In the genomic region with DNA sequence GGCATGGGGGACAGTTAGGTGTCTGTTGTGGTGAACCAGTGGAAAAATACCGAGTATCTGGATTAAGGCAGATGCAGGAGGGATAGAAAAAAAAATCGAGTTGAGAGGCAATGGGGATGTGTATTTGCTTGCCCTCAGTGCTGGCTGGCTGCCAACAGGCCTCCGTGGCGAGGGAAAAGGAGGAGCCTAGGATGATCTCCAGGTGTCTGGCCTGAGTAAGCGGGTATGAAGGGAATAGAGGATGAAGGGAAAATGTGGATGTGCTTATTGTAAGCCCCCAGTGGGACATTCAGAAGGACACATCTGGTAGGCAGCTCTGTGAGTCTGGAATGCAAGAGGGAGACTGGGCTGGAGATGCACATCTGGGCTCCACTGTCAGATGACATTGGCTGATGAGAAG, we compare ENCODE assay signal across 10 cellular contexts. TPM values are rescaled to one million over a fixed set of nuclear protein-coding genes. Genes with fewer than 3 reads are reported as not detected.
A peak's percentile ranks its signal among the peaks of the same experiment; 100 is the strongest.
DNase-seq lines count a peak whose midpoint lies in the region; ATAC-seq and TF ChIP-seq lines count a peak whose summit lies in the region.
"Had no signal": no experiment of that assay in that cellular context is flagged by ENCODE, and none has a peak within 500 bp of the region (broad histone marks: within the 10 kb centered on the region; RNA-seq: fewer than 3 reads in every experiment).

No MANE protein-coding gene starts in this region.

- DNase-seq in ACHN (peak; percentile 22), HFF-Myc (ENCODE audit: extremely low read depth, low read depth) (peak; percentile 56), NCI-H2196 (lab: John Stamatoyannopoulos, UW; ENCODE audit: unreplicated experiment) (peak; percentile 83), WTC11 (ENCODE audit: low spot score) (no peak), SKM-1 (lab: John Stamatoyannopoulos, UW; ENCODE audit: unreplicated experiment) (no peak), H7 (no peak), transverse colon (no peak)
- DNase-seq in activated effector memory CD4-positive, alpha-beta T cell treated with Interleukin-2 at 50 U/mL for 16 hours = no peak
- DNase-seq: testis had no signal

- no peaks in the 10 kb centered on the region for H3K27me3 ChIP-seq in H7 (ENCODE audit: control insufficient read depth, insufficient read depth, low read length)
- H3K27me3 ChIP-seq in transverse colon = no peaks in the 10 kb centered on the region
- H3K27me3 ChIP-seq: testis had no signal

- in situ Hi-C loops in ACHN (cut with HindIII; ENCODE audit: low pct_ligation_motif_present, low pct_unique_long_range_greater_than_20kb, low sequenced_read_pairs) = no loop called here
- in situ Hi-C loops in transverse colon (cut with MboI; ENCODE audit: low pct_ligation_motif_present in 1 of 4, low pct_unique_long_range_greater_than_20kb in 1 of 4, low sequenced_read_pairs in 3 of 4) = no loop called here

- peaks cover 23% of the 10 kb centered on the region for H3K9me3 Mint-ChIP-seq in WTC11

- no peak for TF ChIP-seq EP300 in transverse colon (IDR thresholded peaks at IDR 0.05; ENCODE audit: low read depth)

- H3K4me1 Mint-ChIP-seq in WTC11 = peaks cover 24% of the 10 kb centered on the region

- no peak overlapping the region for H3K27ac ChIP-seq in transverse colon
- H3K27ac ChIP-seq: testis had no signal

- ATAC-seq in WTC11 = peak; percentile 85
- ATAC-seq: right cardiac atrium had no signal

- no peak overlapping the region for H3K4me3 ChIP-seq in HFF-Myc (replicated peaks; ENCODE audit: low read depth, low read length)
- H3K4me3 ChIP-seq in H7 (ENCODE audit: insufficient read depth, low read depth, low read length) = no peak overlapping the region
- H3K4me3 ChIP-seq in transverse colon = no peak overlapping the region
- H3K4me3 ChIP-seq: testis had no signal

- 0 out of 2 replicates have a peak overlapping the region, but pooled peaks have one; percentile 11 for H3K27ac Mint-ChIP-seq in WTC11

- intact Hi-C loops in transverse colon (cut with DNase I; ENCODE audit: low total_unique reads) = no loop called here

- POLR2A ChIA-PET in WTC11 (lab: Charles Lee) = no interaction called here

- no peaks in the 10 kb centered on the region for H3K27me3 Mint-ChIP-seq in WTC11 (ENCODE audit: low read depth)

- no peak overlapping the region for H3K4me3 Mint-ChIP-seq in WTC11

- WGBS in transverse colon (ENCODE audit: low coverage in 1 of 2), 2 donors = 15 to 31% methylated on average over 4 to 5 of the region's 5 CpGs

- H3K36me3 Mint-ChIP-seq in WTC11 = peaks cover 19% of the 10 kb centered on the region

- CTCF ChIA-PET in WTC11 (lab: Charles Lee) = no interaction called here

- no peaks in the 10 kb centered on the region for H3K4me1 ChIP-seq in transverse colon
- H3K4me1 ChIP-seq: testis had no signal

- no peak for TF ChIP-seq POLR2A in transverse colon (IDR thresholded peaks at IDR 0.05)

- H3K36me3 ChIP-seq in H7 (replicated peaks; ENCODE audit: control insufficient read depth, insufficient read depth, low read length) (no peaks in the 10 kb centered on the region), transverse colon (no peaks in the 10 kb centered on the region)

- no peaks in the 10 kb centered on the region for H3K9me3 ChIP-seq in transverse colon
- H3K9me3 ChIP-seq: testis had no signal

- no peak for TF ChIP-seq CTCF in HFF-Myc (IDR thresholded peaks at IDR 0.05; ENCODE audit: low read depth, low read length, missing control alignments)
- no peak for TF ChIP-seq CTCF in WTC11 (IDR thresholded peaks at IDR 0.05)
- no peak for TF ChIP-seq CTCF in transverse colon (IDR thresholded peaks at IDR 0.05)

TF ChIP-seq in WTC11, 78 proteins besides CTCF, POLR2A, EP300 and RAD21:
- TF ChIP-seq GTF2I (CRISPR knock-in tag; conservative IDR thresholded peaks at IDR 0.05) = no peak
- TF ChIP-seq, protein P1, sequence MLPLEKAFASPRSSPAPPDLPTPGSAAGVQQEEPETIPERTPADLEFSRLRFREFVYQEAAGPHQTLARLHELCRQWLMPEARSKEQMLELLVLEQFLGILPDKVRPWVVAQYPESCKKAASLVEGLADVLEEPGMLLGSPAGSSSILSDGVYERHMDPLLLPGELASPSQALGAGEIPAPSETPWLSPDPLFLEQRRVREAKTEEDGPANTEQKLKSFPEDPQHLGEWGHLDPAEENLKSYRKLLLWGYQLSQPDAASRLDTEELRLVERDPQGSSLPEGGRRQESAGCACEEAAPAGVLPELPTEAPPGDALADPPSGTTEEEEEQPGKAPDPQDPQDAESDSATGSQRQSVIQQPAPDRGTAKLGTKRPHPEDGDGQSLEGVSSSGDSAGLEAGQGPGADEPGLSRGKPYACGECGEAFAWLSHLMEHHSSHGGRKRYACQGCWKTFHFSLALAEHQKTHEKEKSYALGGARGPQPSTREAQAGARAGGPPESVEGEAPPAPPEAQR (CRISPR knock-in tag; IDR thresholded peaks at IDR 0.05) = no peak
- no peak for TF ChIP-seq ZNF416 (CRISPR knock-in tag; IDR thresholded peaks at IDR 0.05)
- TF ChIP-seq RELA (CRISPR knock-in tag; IDR thresholded peaks at IDR 0.05; ENCODE audit: borderline replicate concordance) = no peak
- no peak for TF ChIP-seq ETV6 (CRISPR knock-in tag; IDR thresholded peaks at IDR 0.05)
- TF ChIP-seq, protein P2, sequence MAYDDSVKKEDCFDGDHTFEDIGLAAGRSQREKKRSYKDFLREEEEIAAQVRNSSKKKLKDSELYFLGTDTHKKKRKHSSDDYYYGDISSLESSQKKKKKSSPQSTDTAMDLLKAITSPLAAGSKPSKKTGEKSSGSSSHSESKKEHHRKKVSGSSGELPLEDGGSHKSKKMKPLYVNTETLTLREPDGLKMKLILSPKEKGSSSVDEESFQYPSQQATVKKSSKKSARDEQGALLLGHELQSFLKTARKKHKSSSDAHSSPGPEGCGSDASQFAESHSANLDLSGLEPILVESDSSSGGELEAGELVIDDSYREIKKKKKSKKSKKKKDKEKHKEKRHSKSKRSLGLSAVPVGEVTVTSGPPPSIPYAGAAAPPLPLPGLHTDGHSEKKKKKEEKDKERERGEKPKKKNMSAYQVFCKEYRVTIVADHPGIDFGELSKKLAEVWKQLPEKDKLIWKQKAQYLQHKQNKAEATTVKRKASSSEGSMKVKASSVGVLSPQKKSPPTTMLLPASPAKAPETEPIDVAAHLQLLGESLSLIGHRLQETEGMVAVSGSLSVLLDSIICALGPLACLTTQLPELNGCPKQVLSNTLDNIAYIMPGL (CRISPR knock-in tag; IDR thresholded peaks at IDR 0.05) = no peak
- TF ChIP-seq, protein P3, sequence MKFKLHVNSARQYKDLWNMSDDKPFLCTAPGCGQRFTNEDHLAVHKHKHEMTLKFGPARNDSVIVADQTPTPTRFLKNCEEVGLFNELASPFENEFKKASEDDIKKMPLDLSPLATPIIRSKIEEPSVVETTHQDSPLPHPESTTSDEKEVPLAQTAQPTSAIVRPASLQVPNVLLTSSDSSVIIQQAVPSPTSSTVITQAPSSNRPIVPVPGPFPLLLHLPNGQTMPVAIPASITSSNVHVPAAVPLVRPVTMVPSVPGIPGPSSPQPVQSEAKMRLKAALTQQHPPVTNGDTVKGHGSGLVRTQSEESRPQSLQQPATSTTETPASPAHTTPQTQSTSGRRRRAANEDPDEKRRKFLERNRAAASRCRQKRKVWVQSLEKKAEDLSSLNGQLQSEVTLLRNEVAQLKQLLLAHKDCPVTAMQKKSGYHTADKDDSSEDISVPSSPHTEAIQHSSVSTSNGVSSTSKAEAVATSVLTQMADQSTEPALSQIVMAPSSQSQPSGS (CRISPR knock-in tag; IDR thresholded peaks at IDR 0.05; ENCODE audit: borderline replicate concordance, low read depth) = no peak
- no peak for TF ChIP-seq KAT7 (CRISPR knock-in tag; IDR thresholded peaks at IDR 0.05; ENCODE audit: borderline replicate concordance)
- no peak for TF ChIP-seq TP53 (CRISPR knock-in tag; IDR thresholded peaks at IDR 0.05)
- no peak for TF ChIP-seq IRF2 (CRISPR knock-in tag; IDR thresholded peaks at IDR 0.05; ENCODE audit: borderline replicate concordance, low read depth)
- TF ChIP-seq TEAD1 (CRISPR knock-in tag; IDR thresholded peaks at IDR 0.05) = no peak

RNA-seq across cellular contexts. Expression of a gene that starts 22.8 kb away (rescaled TPM):
- total RNA-seq in WTC11 (2021) = 17.4 to 25.2 TPM (median 18.1 TPM) in 3 replicates
- 26.2 and 31.2 TPM in 2 replicates for total RNA-seq in H7 (2014; rRNA removed; shearing (Covaris generic))
- total RNA-seq in transverse colon = 10 to 100 TPM; 13.7 to 65.4 (median 52.9) TPM

Comparison
In these comparisons a context has a peak if more than half of its experiments do, and no peak if none do; other contexts are left out.
1. DNase-seq: peak in ACHN (single experiment), HFF-Myc (single experiment) and NCI-H2196 (single experiment); none in WTC11 (single experiment), activated effector memory CD4-positive, alpha-beta T cell treated with Interleukin-2 at 50 U/mL for 16 hours (single experiment), SKM-1 (single experiment), H7 (single experiment) and transverse colon (single experiment).